In the genomic region with DNA sequence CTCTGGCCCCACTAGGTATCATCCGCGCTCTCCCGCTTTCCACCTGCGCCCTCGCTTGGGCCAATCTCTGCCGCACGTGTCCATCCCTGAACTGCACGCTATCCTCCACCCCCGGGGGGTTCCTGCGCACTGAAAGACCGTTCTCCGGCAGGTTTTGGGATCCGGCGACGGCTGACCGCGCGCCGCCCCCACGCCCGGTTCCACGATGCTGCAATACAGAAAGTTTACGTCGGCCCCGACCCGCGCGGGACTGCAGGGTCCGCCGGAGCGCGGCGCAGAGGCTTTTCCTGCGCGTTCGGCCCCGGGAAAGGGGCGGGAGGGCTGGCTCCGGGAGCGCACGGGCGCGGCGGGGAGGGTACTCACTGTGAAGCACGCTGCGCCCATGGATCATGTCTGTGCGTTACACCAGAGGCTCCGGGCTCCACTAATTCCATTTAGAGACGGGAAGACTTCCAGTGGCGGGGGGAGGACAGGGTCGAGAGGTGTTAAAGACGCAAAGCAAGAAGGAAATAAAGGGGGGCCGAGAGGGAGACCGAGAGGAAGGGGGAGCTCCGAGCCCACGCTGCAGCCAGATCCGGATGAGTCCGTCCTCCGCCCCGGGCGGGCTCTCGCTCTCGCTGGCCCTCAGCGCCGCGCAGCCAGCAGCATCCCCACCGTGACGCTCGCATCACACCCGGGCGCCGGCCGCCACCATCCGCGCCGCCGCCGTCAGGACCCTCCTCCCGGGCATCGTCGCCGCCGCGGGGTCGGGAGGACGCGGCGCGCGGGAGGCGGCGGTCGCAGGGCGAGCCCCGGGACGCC, we compare ENCODE assay signal across 9 cellular contexts. TPM values are rescaled to one million over a fixed set of nuclear protein-coding genes. Genes with fewer than 3 reads are reported as not detected.
A peak's percentile ranks its signal among the peaks of the same experiment; 100 is the strongest.
DNase-seq lines count a peak whose midpoint lies in the region; ATAC-seq lines count a peak whose summit lies in the region.
"Had no signal": no experiment of that assay in that cellular context is flagged by ENCODE, and none has a peak within 500 bp of the region (broad histone marks: within the 10 kb centered on the region; RNA-seq: fewer than 3 reads in every experiment).

No MANE protein-coding gene starts in this region.

- peaks cover 2% of the 10 kb centered on the region for H3K4me1 Mint-ChIP-seq in activated naive CD8-positive, alpha-beta T cell treated with anti-CD3 and anti-CD28 coated beads for 36 hours
- no peaks in the 10 kb centered on the region for H3K4me1 Mint-ChIP-seq in CD8-positive, alpha-beta memory T cell

- H3K36me3 ChIP-seq in CD8-positive, alpha-beta memory T cell (ENCODE audit: insufficient read depth, low read length) = no peaks in the 10 kb centered on the region

- peaks cover 30% of the 10 kb centered on the region for H3K27me3 ChIP-seq in mononuclear cell (ENCODE audit: insufficient read depth, low read length)
- no peaks in the 10 kb centered on the region for H3K27me3 ChIP-seq in CD8-positive, alpha-beta memory T cell (ENCODE audit: insufficient read depth, low read length, poor library complexity, severe bottlenecking)

- H3K4me3 Mint-ChIP-seq in activated naive CD8-positive, alpha-beta T cell treated with anti-CD3 and anti-CD28 coated beads for 36 hours = peak overlapping the region; percentile 48
- peak overlapping the region in 1 of 7 donors; percentile 65 for H3K4me3 Mint-ChIP-seq in CD8-positive, alpha-beta memory T cell

- POLR2A ChIA-PET in CD8-positive, alpha-beta memory T cell (lab: Charles Lee) = no interaction called here

- no peak overlapping the region for H3K27ac Mint-ChIP-seq in activated naive CD8-positive, alpha-beta T cell treated with anti-CD3 and anti-CD28 coated beads for 36 hours
- no peak overlapping the region for H3K27ac Mint-ChIP-seq in CD8-positive, alpha-beta memory T cell

- no peaks in the 10 kb centered on the region for H3K4me1 ChIP-seq in mononuclear cell (ENCODE audit: insufficient read depth, low read length)
- H3K4me1 ChIP-seq in CD8-positive, alpha-beta memory T cell (ENCODE audit: insufficient read depth, low read length) = no peaks in the 10 kb centered on the region

- DNase-seq in Caki2 (ENCODE audit: low read depth) = peak; percentile 35
- DNase-seq in activated naive CD8-positive, alpha-beta T cell treated with anti-CD3 and anti-CD28 coated beads for 36 hours = no peak
- DNase-seq in cortex of kidney (lab: John Stamatoyannopoulos, UW) = no peak
- DNase-seq in CD8-positive, alpha-beta memory T cell = no peak
- DNase-seq in stimulated activated CD4-positive, alpha-beta T cell treated with anti-CD3 and anti-CD28 coated beads, Interleukin-1b, Interleukin-23, amount 100 ng/mL, for 48 hours = no peak

- H3K36me3 Mint-ChIP-seq in activated naive CD8-positive, alpha-beta T cell treated with anti-CD3 and anti-CD28 coated beads for 36 hours = peaks cover 4% of the 10 kb centered on the region
- H3K36me3 Mint-ChIP-seq in CD8-positive, alpha-beta memory T cell = peaks cover 0 to 3% (median 0%) of the 10 kb centered on the region in 3 donors

- in situ Hi-C loops in Caki2 (cut with HindIII; ENCODE audit: low pct_unique_long_range_greater_than_20kb, low sequenced_read_pairs) = no loop called here

- H3K27me3 Mint-ChIP-seq in activated naive CD8-positive, alpha-beta T cell treated with anti-CD3 and anti-CD28 coated beads for 36 hours = peaks cover 56% of the 10 kb centered on the region
- peaks cover 19 to 22% of the 10 kb centered on the region in 2 donors for H3K27me3 Mint-ChIP-seq in CD8-positive, alpha-beta memory T cell

- CTCF ChIA-PET in CD8-positive, alpha-beta memory T cell (lab: Charles Lee) = no interaction called here

- ATAC-seq in HG02798 (IDR thresholded peaks at IDR 0.05; ENCODE audit: poor library complexity, unreplicated experiment) = peak; percentile 25
- ATAC-seq in HG03280 (IDR thresholded peaks at IDR 0.05; ENCODE audit: unreplicated experiment) = no peak

- H3K9me3 Mint-ChIP-seq in activated naive CD8-positive, alpha-beta T cell treated with anti-CD3 and anti-CD28 coated beads for 36 hours = peaks cover 4% of the 10 kb centered on the region
- H3K9me3 Mint-ChIP-seq in CD8-positive, alpha-beta memory T cell = peaks cover 6 to 24% (median 12%) of the 10 kb centered on the region in 5 donors

- H3K4me3 ChIP-seq in mononuclear cell (ENCODE audit: low read length) = peak overlapping the region; percentile 16
- H3K4me3 ChIP-seq in CD8-positive, alpha-beta memory T cell (ENCODE audit: low read length) = no peak overlapping the region

- no peaks in the 10 kb centered on the region for H3K9me3 ChIP-seq in mononuclear cell (ENCODE audit: low read depth, low read length)
- no peaks in the 10 kb centered on the region for H3K9me3 ChIP-seq in CD8-positive, alpha-beta memory T cell (ENCODE audit: low read length)

- no peak overlapping the region for H3K27ac ChIP-seq in CD8-positive, alpha-beta memory T cell (ENCODE audit: low read depth, low read length)

RNA-seq across cellular contexts. Expression of a gene that starts 0.7 kb away (rescaled TPM):
- total RNA-seq in Caki2 (2014; rRNA removed; shearing (Covaris generic); ENCODE audit: low replicate concordance) = 7.6 and 8.1 TPM in 2 replicates
- not detected for total RNA-seq in activated naive CD8-positive, alpha-beta T cell treated with anti-CD3 and anti-CD28 coated beads for 36 hours
- 1.5 TPM for total RNA-seq in mononuclear cell
- total RNA-seq in CD8-positive, alpha-beta memory T cell = not detected
- polyA plus RNA-seq in CD8-positive, alpha-beta memory T cell = not detected
- total RNA-seq: T-helper 2 cell treated with Interferon-gamma antibody and Interleukin-4, amounts not matched to agents 100 ng/mL and 5 ng/mL, for 36 hours had no signal
